15 cellular contexts compared by ENCODE assay signal in genomic region chr1:189315035-189315927, GRCh38.
A peak's percentile ranks its signal among the peaks of the same experiment; 100 is the strongest.
DNase-seq lines count a peak whose midpoint lies in the region; ATAC-seq and TF ChIP-seq lines count a peak whose summit lies in the region.
"Had no signal": no experiment of that assay in that cellular context is flagged by ENCODE, and none has a peak within 500 bp of the region (broad histone marks: within the 10 kb centered on the region; RNA-seq: fewer than 3 reads in every experiment).

No MANE protein-coding gene starts in this region.

- H3K36me3 ChIP-seq in neuron (ENCODE audit: insufficient read depth, low read length) = no peaks in the 10 kb centered on the region
- H3K36me3 ChIP-seq in colonic mucosa = no peaks in the 10 kb centered on the region
- H3K36me3 ChIP-seq: BLaER1 treated with 17β-estradiol and CSF1 and Interleukin-3, amounts not matched to agents 10 nM and 100 nM had no signal

- intact Hi-C loops in colonic mucosa (cut with DNase I) = no loop called here

- H3K14ac ChIP-seq in H9 (ENCODE audit: insufficient read depth, low read length) = no peak overlapping the region

- no peak overlapping the region for H3K9ac ChIP-seq in H9 (ENCODE audit: extremely low read depth, insufficient read length, low read length)
- H3K9ac ChIP-seq in colonic mucosa (ENCODE audit: low read depth in 2 of 2, low read length in 2 of 2) = no peak overlapping the region
- H3K9ac ChIP-seq: BLaER1 treated with 17β-estradiol and CSF1 and Interleukin-3, amounts not matched to agents 10 nM and 100 nM; GM23248 had no signal

- no peak overlapping the region for H3K4ac ChIP-seq in H9 (ENCODE audit: low read depth, low read length)

- WGBS in H9 (ENCODE audit: extremely low coverage, insufficient read length, low lambda C conversion rate) = no CpG with 5 or more reads among the region's 4 CpGs

- no peaks in the 10 kb centered on the region for H3K9me3 ChIP-seq in H9 (ENCODE audit: control insufficient read depth, low read depth, low read length)
- H3K9me3 ChIP-seq in neuron (ENCODE audit: low read length) = no peaks in the 10 kb centered on the region
- H3K9me3 ChIP-seq in colonic mucosa = no peaks in the 10 kb centered on the region
- H3K9me3 ChIP-seq: BLaER1 treated with 17β-estradiol and CSF1 and Interleukin-3, amounts not matched to agents 10 nM and 100 nM had no signal

- CTCF ChIA-PET in WTC11 (lab: Charles Lee) = interaction anchor here (0.8 kb wide), 1 partner anchor 93 kb away, joined by 5 read pairs; no protein-coding TSS in a partner anchor

- H3K79me1 ChIP-seq in H9 (ENCODE audit: insufficient read depth, low read depth, low read length, poor library complexity, severe bottlenecking) = no peaks in the 10 kb centered on the region

- H3K4me1 Mint-ChIP-seq in H9 (peaks cover 47 to 50% of the 10 kb centered on the region in 2 experiments), WTC11 (peaks cover 59% of the 10 kb centered on the region)
- H3K4me1 Mint-ChIP-seq: CD4-positive, CD25-positive, alpha-beta regulatory T cell had no signal

- no peak overlapping the region for H3T11ph ChIP-seq in H9 (ENCODE audit: low read length)

- no peaks in the 10 kb centered on the region for H4K20me1 ChIP-seq in H9 (ENCODE audit: control insufficient read depth, insufficient read depth, insufficient read length)
- H4K20me1 ChIP-seq: BLaER1 treated with 17β-estradiol and CSF1 and Interleukin-3, amounts not matched to agents 10 nM and 100 nM had no signal

- H3K36me3 Mint-ChIP-seq in H9 (ENCODE audit: insufficient read depth in 1 of 3, low read depth in 3 of 3) = peaks cover 0 to 5% (median 3%) of the 10 kb centered on the region in 3 experiments; a peak in 2 of 7 replicates
- no peaks in the 10 kb centered on the region for H3K36me3 Mint-ChIP-seq in WTC11
- H3K36me3 Mint-ChIP-seq: CD4-positive, CD25-positive, alpha-beta regulatory T cell had no signal

- no peak overlapping the region for H3K18ac ChIP-seq in H9 (ENCODE audit: insufficient read length, low read depth, low read length)

- no peaks in the 10 kb centered on the region for H3K79me2 ChIP-seq in H9 (ENCODE audit: insufficient read depth, low read length)

- DNase-seq in H9 (no peak), WTC11 (ENCODE audit: low spot score) (no peak), left lobe of liver (ENCODE audit: low spot score) (no peak), colonic mucosa (no peak), GM19238 (ENCODE audit: insufficient read length, low spot score) (no peak), NCI-H2107 treated with DMSO at 0.1 percent for 48 hours (lab: John Stamatoyannopoulos, UW; ENCODE audit: unreplicated experiment) (no peak)
- DNase-seq in stimulated activated naive CD4-positive, alpha-beta T cell treated with Interleukin-2 at 50 U/mL for 16 hours (lab: John Stamatoyannopoulos, UW) = no peak
- DNase-seq: ACHN; CD4-positive, CD25-positive, alpha-beta regulatory T cell; DMS53; GF-D8; GM23248; H7 had no signal

- H3K23me2 ChIP-seq in H9 (ENCODE audit: insufficient read length, low read depth, low read length, poor library complexity, severe bottlenecking) = no peaks in the 10 kb centered on the region

- no peak overlapping the region for H2BK5ac ChIP-seq in H9 (ENCODE audit: insufficient read length, low read length)

- no peaks in the 10 kb centered on the region; the same call in 1 of the 2 replicates for H3K4me1 ChIP-seq in H9 (ENCODE audit: insufficient read depth, low read length)
- H3K4me1 ChIP-seq in neuron (ENCODE audit: insufficient read depth, low read length) = peaks cover 14% of the 10 kb centered on the region
- no peaks in the 10 kb centered on the region for H3K4me1 ChIP-seq in colonic mucosa
- H3K4me1 ChIP-seq: BLaER1 treated with 17β-estradiol and CSF1 and Interleukin-3, amounts not matched to agents 10 nM and 100 nM had no signal

- no peak overlapping the region; a peak in 1 of 5 replicates for H3K4me3 Mint-ChIP-seq in H9
- no peak overlapping the region; the same call in 1 of the 2 replicates for H3K4me3 Mint-ChIP-seq in WTC11
- H3K4me3 Mint-ChIP-seq: CD4-positive, CD25-positive, alpha-beta regulatory T cell had no signal

- H3K9me3 Mint-ChIP-seq in H9 (peaks cover 0 to 6% of the 10 kb centered on the region in 2 experiments; a peak in 2 of 5 replicates), WTC11 (peaks cover 9% of the 10 kb centered on the region; the same call in 1 of the 2 replicates)

- H3K27me3 Mint-ChIP-seq in H9 (ENCODE audit: low read depth) = no peaks in the 10 kb centered on the region
- H3K27me3 Mint-ChIP-seq in WTC11 (ENCODE audit: low read depth) = no peaks in the 10 kb centered on the region
- H3K27me3 Mint-ChIP-seq: CD4-positive, CD25-positive, alpha-beta regulatory T cell had no signal

- peak overlapping the region; percentile 27 to 96 (median 85); a peak in 5 of 7 replicates for H3K27ac Mint-ChIP-seq in H9
- peak overlapping the region; percentile 91 for H3K27ac Mint-ChIP-seq in WTC11
- H3K27ac Mint-ChIP-seq: CD4-positive, CD25-positive, alpha-beta regulatory T cell had no signal

- H2BK120ac ChIP-seq in H9 (ENCODE audit: low read depth, low read length, poor library complexity, severe bottlenecking) = no peak overlapping the region

- H2BK20ac ChIP-seq in H9 (ENCODE audit: low read depth, low read length, poor library complexity, severe bottlenecking) = no peak overlapping the region

- H3K4me3 ChIP-seq in neuron (ENCODE audit: low read length) = no peak overlapping the region
- H3K4me3 ChIP-seq in colonic mucosa = no peak overlapping the region
- H3K4me3 ChIP-seq: BLaER1 treated with 17β-estradiol and CSF1 and Interleukin-3, amounts not matched to agents 10 nM and 100 nM; GM23248 had no signal

- H4K5ac ChIP-seq in H9 (ENCODE audit: insufficient read length, low read depth, low read length) = no peak overlapping the region

- H2AK5ac ChIP-seq in H9 (ENCODE audit: insufficient read length, low read length) = no peak overlapping the region

- H2BK15ac ChIP-seq in H9 (ENCODE audit: low read depth, low read length) = no peak overlapping the region

- no peak overlapping the region for H3K4me2 ChIP-seq in H9 (ENCODE audit: insufficient read depth, insufficient read length, low read length)
- H3K4me2 ChIP-seq: BLaER1 treated with 17β-estradiol and CSF1 and Interleukin-3, amounts not matched to agents 10 nM and 100 nM had no signal

- no peak overlapping the region for H2BK12ac ChIP-seq in H9 (ENCODE audit: insufficient read length, low read depth, low read length)

- no peak overlapping the region for H2AFZ ChIP-seq in H9 (ENCODE audit: low read length)
- peak overlapping the region; percentile 17 for H2AFZ ChIP-seq in neuron (ENCODE audit: low read depth, low read length)
- H2AFZ ChIP-seq: GM23248 had no signal

- TF ChIP-seq CTCF in H9 (conservative IDR thresholded peaks at IDR 0.05) (no peak), WTC11 (IDR thresholded peaks at IDR 0.05) (no peak), colonic mucosa (IDR thresholded peaks at IDR 0.05) (no peak)

- H3K27ac ChIP-seq in H9 (ENCODE audit: insufficient read length, low read depth, low read length) (no peak overlapping the region), colonic mucosa (no peak overlapping the region)
- H3K27ac ChIP-seq: BLaER1 treated with 17β-estradiol and CSF1 and Interleukin-3, amounts not matched to agents 10 nM and 100 nM; GM23248 had no signal

- H3K27me3 ChIP-seq in H9 (ENCODE audit: insufficient read depth, low read length) = no peaks in the 10 kb centered on the region
- H3K27me3 ChIP-seq in neuron (ENCODE audit: insufficient read depth, low read length) = no peaks in the 10 kb centered on the region
- no peaks in the 10 kb centered on the region for H3K27me3 ChIP-seq in colonic mucosa
- H3K27me3 ChIP-seq: BLaER1 treated with 17β-estradiol and CSF1 and Interleukin-3, amounts not matched to agents 10 nM and 100 nM had no signal

- peak; percentile 60 for ATAC-seq in WTC11
- peak; percentile 86 for ATAC-seq in left lobe of liver

- no peak overlapping the region for H4K8ac ChIP-seq in H9 (replicated peaks; ENCODE audit: insufficient read length, low read depth, low read length)

- POLR2A ChIA-PET in WTC11 (lab: Charles Lee) = no interaction called here

- no peak overlapping the region for H3K23ac ChIP-seq in H9 (ENCODE audit: insufficient read length, low read depth, low read length)

- no peak overlapping the region for H4K91ac ChIP-seq in H9 (ENCODE audit: insufficient read length, low read depth, low read length)

- no peak overlapping the region for H3K56ac ChIP-seq in H9 (ENCODE audit: insufficient read length, low read depth, low read length)

TF ChIP-seq in WTC11, 78 proteins besides CTCF, POLR2A, EP300 and RAD21:
- TF ChIP-seq ZNF423 (CRISPR knock-in tag; IDR thresholded peaks at IDR 0.05) = no peak
- no peak for TF ChIP-seq ZSCAN18 (CRISPR knock-in tag; IDR thresholded peaks at IDR 0.05)
- no peak for TF ChIP-seq TEAD4 (CRISPR knock-in tag; IDR thresholded peaks at IDR 0.05)
TF ChIP-seq in WTC11: peak in this region for 0.
